8 cellular contexts compared by ENCODE assay signal in the genomic region with DNA sequence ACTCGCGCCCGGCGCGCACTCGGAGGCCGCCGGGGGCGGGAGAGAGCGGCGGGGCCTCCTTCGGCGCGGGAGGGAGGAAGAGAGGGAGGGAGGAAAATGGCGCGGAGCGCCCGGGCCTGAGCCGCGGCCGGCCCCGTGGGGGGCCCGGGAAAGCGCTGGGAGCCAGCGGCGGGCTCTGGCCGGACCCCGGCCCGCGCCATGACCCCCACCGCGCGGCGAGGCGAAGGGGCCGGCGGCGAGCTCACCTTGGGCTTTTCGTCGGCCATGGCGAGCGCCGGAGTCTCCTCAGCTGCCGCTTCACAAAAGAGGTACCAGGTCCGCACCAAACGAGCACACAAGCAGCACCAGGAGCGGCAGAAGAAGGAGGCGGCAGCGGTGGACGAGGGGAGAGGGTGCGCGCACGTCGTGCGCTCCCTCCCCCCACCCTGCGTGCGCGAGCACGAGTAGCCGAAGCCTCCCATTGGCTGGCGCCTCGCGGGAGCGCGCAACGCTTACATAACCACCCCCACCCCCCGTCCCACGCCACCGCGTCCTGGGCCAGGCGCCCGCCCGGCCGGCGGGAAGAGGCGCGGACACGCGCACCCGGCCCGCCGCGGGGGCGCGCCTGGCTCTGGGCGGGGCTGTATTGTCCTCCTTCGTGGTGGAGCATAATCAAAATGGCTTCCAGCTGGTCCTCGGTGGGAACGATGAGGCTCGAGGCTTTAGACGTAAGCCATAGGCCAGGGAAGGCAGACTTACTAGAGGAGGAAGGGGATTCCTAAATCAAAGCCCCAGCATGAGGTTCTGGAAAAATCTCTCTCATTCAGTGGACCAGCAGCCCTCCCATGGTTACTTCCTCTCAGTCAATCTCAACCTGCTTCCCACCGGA. TPM values are rescaled to one million over a fixed set of nuclear protein-coding genes. Genes with fewer than 3 reads are reported as not detected.
DNase-seq lines count a peak whose midpoint lies in the region; ATAC-seq lines count a peak whose summit lies in the region.

Gene SUMO2, minus strand, starts transcription at position 391 of the 868 bp plus-strand sequence. Its CDS starts 125 bp downstream, at position 266.

- peak; percentile 36 for ATAC-seq in GM19468 (IDR thresholded peaks at IDR 0.05; ENCODE audit: extremely low read depth, unreplicated experiment)
- peak; percentile 80 for ATAC-seq in memory B cell (ENCODE audit: low read depth)

- no peaks in the 10 kb centered on the region for H3K9me3 ChIP-seq in effector memory CD4-positive, alpha-beta T cell (ENCODE audit: control insufficient read depth, low read length)

- peak; percentile 95 for DNase-seq in COLO668 (lab: John Stamatoyannopoulos, UW; ENCODE audit: unreplicated experiment)
- peak; percentile 77 for DNase-seq in HS-5 (ENCODE audit: low read depth)
- DNase-seq in NK-92 (lab: John Stamatoyannopoulos, UW; ENCODE audit: unreplicated experiment): peak; percentile 76
- peak; percentile 91 to 93 (median 92) for DNase-seq in effector memory CD4-positive, alpha-beta T cell
- peak; percentile 93 to 97 for DNase-seq in memory B cell (ENCODE audit: low spot score in 2 of 2)
- peak; percentile 90 for DNase-seq in stimulated activated CD8-positive, alpha-beta memory T cell treated with anti-CD3 and anti-CD28 coated beads, Interleukin-12 subunit alpha, Interleukin-12 subunit beta, amount 100 ng/mL, for 1 hour (ENCODE audit: low read depth)

- H3K36me3 Mint-ChIP-seq in memory B cell: peaks cover 4% of the 10 kb centered on the region

- CTCF ChIA-PET in activated CD8-positive, alpha-beta memory T cell treated with anti-CD3 and anti-CD28 coated beads for 36 hours (lab: Charles Lee): interaction anchor here (1.0 to 2.6 kb wide), 5 partner anchors 9 to 69 kb away, joined by 3 to 11 read pairs (median 4); no protein-coding TSS in a partner anchor

- H3K27ac Mint-ChIP-seq in memory B cell: peak within 1 kb of the TSS; percentile 95

- peak within 1 kb of the TSS; percentile 83 for H3K4me3 Mint-ChIP-seq in memory B cell

- peak within 1 kb of the TSS; percentile 92 for H3K27ac ChIP-seq in effector memory CD4-positive, alpha-beta T cell (ENCODE audit: insufficient read depth, low read length, poor library complexity, severe bottlenecking)

- H3K4me1 ChIP-seq in effector memory CD4-positive, alpha-beta T cell (ENCODE audit: control insufficient read depth, insufficient read depth, low read length, poor library complexity, severe bottlenecking): peaks cover 12% of the 10 kb centered on the region

- H3K36me3 ChIP-seq in effector memory CD4-positive, alpha-beta T cell (ENCODE audit: control insufficient read depth, insufficient read depth, low read length): peaks cover 8% of the 10 kb centered on the region

- H3K4me1 Mint-ChIP-seq in memory B cell: peaks cover 18% of the 10 kb centered on the region

- no peaks in the 10 kb centered on the region for H3K27me3 Mint-ChIP-seq in memory B cell

- POLR2A ChIA-PET in activated CD8-positive, alpha-beta memory T cell treated with anti-CD3 and anti-CD28 coated beads for 36 hours (lab: Charles Lee): interaction anchor here (0.6 to 2.1 kb wide), 4 partner anchors 23 to 96 kb away, joined by 3 to 7 read pairs (median 5); partner anchors contain the start of genes JPT1, MIF4GD and NUP85

- no peaks in the 10 kb centered on the region for H3K27me3 ChIP-seq in effector memory CD4-positive, alpha-beta T cell (replicated peaks; ENCODE audit: control insufficient read depth, insufficient read depth, low read length, poor library complexity, severe bottlenecking)

- H3K4me3 ChIP-seq in effector memory CD4-positive, alpha-beta T cell (ENCODE audit: insufficient read depth, low read depth, low read length, poor library complexity, severe bottlenecking): peak within 1 kb of the TSS; percentile 74

- H3K9me3 Mint-ChIP-seq in memory B cell: peaks cover 3% of the 10 kb centered on the region

RNA-seq across cellular contexts. Expression of gene SUMO2, which starts in this region (rescaled TPM):
- total RNA-seq in activated CD8-positive, alpha-beta memory T cell treated with anti-CD3 and anti-CD28 coated beads for 36 hours: 100 to 1,000 TPM; 634 to 647 TPM

Comparison
In these comparisons a context has a peak if more than half of its experiments do, and no peak if none do; other contexts are left out.
1. Peak in every context shown above with its lines: DNase-seq, ATAC-seq, H3K4me3 ChIP-seq and H3K27ac ChIP-seq.